1 cellular context compared by ENCODE assay signal in genomic region chr11:69054397-69055211, GRCh38.
TF ChIP-seq lines count a peak whose summit lies in the region.

No MANE protein-coding gene starts in this region.

TF ChIP-seq in HepG2, 621 proteins besides CTCF, POLR2A, EP300 and RAD21:
- TF ChIP-seq ISX (CRISPR knock-in tag; conservative IDR thresholded peaks at IDR 0.05) = no peak
- no peak for TF ChIP-seq PHF21A (CRISPR knock-in tag; IDR thresholded peaks at IDR 0.05)
- TF ChIP-seq HBP1 (CRISPR knock-in tag; IDR thresholded peaks at IDR 0.05; ENCODE audit: low read depth) = no peak
- no peak for TF ChIP-seq ZNF33A (CRISPR knock-in tag; IDR thresholded peaks at IDR 0.05; ENCODE audit: borderline replicate concordance)
- no peak for TF ChIP-seq SALL2 (CRISPR knock-in tag; IDR thresholded peaks at IDR 0.05)
- TF ChIP-seq PHF20 (CRISPR knock-in tag; IDR thresholded peaks at IDR 0.05) = no peak
- TF ChIP-seq ATF2 (CRISPR knock-in tag; IDR thresholded peaks at IDR 0.05) = no peak
- TF ChIP-seq FUBP1 (CRISPR knock-in tag; IDR thresholded peaks at IDR 0.05; ENCODE audit: borderline replicate concordance) = no peak
